In the genomic region with DNA sequence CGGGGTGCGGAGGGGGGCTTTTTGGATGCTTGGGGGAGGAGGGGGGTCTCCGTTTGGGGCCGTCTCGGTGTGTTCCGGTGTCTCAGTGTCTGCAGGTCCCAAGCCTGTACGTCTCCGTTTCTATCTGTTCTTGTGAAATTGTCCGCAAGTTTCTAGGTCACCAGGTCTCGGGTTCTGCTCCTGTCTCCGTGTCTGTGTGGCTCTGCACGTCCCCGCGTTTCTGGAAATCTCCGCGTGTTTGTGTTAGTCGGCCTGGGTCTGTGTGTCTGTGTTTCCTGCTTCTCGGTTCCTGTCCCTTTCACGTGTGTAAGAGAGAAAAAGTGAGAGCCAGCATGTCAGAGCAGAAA, we compare ENCODE assay signal across 8 cellular contexts. TPM values are rescaled to one million over a fixed set of nuclear protein-coding genes. Genes with fewer than 3 reads are reported as not detected.
A peak's percentile ranks its signal among the peaks of the same experiment; 100 is the strongest.
DNase-seq lines count a peak whose midpoint lies in the region; TF ChIP-seq lines count a peak whose summit lies in the region.

No MANE protein-coding gene starts in this region.

- peak; percentile 69 for DNase-seq in activated CD8-positive, alpha-beta memory T cell treated with anti-CD3 and anti-CD28 coated beads for 24 hours
- no peak for DNase-seq in activated CD8-positive, alpha-beta memory T cell treated with anti-CD3 and anti-CD28 coated beads, Interleukin-2, amount 50 U/mL, for 4 hours
- DNase-seq in adrenal gland (peak; percentile 48 to 70 (median 63)), iris pigment epithelial cell (ENCODE audit: low read depth) (peak; percentile 54), NCI-H2227 (lab: John Stamatoyannopoulos, UW; ENCODE audit: unreplicated experiment) (no peak), NCI-H1694 (lab: John Stamatoyannopoulos, UW) (no peak)
- peak; percentile 26 for DNase-seq in stimulated activated CD4-positive, alpha-beta T cell treated with anti-CD3 and anti-CD28 coated beads, Interleukin-4, amount 100 ng/mL, for 1 hour
- no peak for DNase-seq in activated CD4-positive, CD25-positive, alpha-beta regulatory T cell treated with anti-CD3 and anti-CD28 coated beads, Interleukin-2, amount 50 U/mL, for 72 hours

- H3K9me3 ChIP-seq in adrenal gland (replicated peaks in 1 of 3): no peaks in the 10 kb centered on the region

- no peaks in the 10 kb centered on the region for H3K36me3 ChIP-seq in adrenal gland (replicated peaks in 1 of 2)

- no peak for TF ChIP-seq CTCF in adrenal gland (IDR thresholded peaks at IDR 0.05)

- TF ChIP-seq POLR2A in adrenal gland (IDR thresholded peaks at IDR 0.05): no peak

- H3K27me3 ChIP-seq in adrenal gland: peaks cover 15% of the 10 kb centered on the region

- peak overlapping the region in 2 of 4 donors; percentile 51 to 80 for H3K4me3 ChIP-seq in adrenal gland

- H3K4me1 ChIP-seq in adrenal gland (replicated peaks in 1 of 2): peaks cover 15 to 18% of the 10 kb centered on the region in 2 donors

- intact Hi-C loops in adrenal gland (cut with DNase I): loop anchor here in 1 of 2 donors (5.0 kb wide), 1 partner anchor 131 kb away; no protein-coding TSS in a partner anchor

- peak overlapping the region in 3 of 5 donors; percentile 26 to 77 (median 68) for H3K27ac ChIP-seq in adrenal gland

- 1 to 2% (median 1%) methylated on average over 12 to 19 of the region's 19 CpGs; no CpG with 5 or more reads in 1 of the 4 donors for WGBS in adrenal gland, 4 donors

RNA-seq across cellular contexts. Expression of a gene that starts 0.9 kb away (rescaled TPM):
- total RNA-seq in adrenal gland: 10 to 100 TPM in 5 of 8 donors, 1 to 10 TPM in 3; 3.0 to 28.2 (median 11.9) TPM
- 10 to 100 TPM in 2 of 3 donors, 1 to 10 TPM in 1; 3.1 to 99.8 (median 15.9) TPM for polyA plus RNA-seq in adrenal gland

RNA-seq across cellular contexts. Expression of a gene that starts 57.2 kb away (rescaled TPM):
- total RNA-seq in adrenal gland: under 1 TPM in 3 of 8 donors, not detected in 5; 0.18 to 0.50 (median 0.41) TPM
- polyA plus RNA-seq in adrenal gland: under 1 TPM in 2 of 3 donors, not detected in 1; 0.10 to 0.56 TPM

Comparison
In these comparisons a context has a peak if more than half of its experiments do, and no peak if none do; other contexts are left out.
1. DNase-seq: peak in activated CD8-positive, alpha-beta memory T cell treated with anti-CD3 and anti-CD28 coated beads for 24 hours (single experiment), adrenal gland (7 of 7), iris pigment epithelial cell (single experiment) and stimulated activated CD4-positive, alpha-beta T cell treated with anti-CD3 and anti-CD28 coated beads, Interleukin-4, amount 100 ng/mL, for 1 hour (single experiment); none in activated CD8-positive, alpha-beta memory T cell treated with anti-CD3 and anti-CD28 coated beads, Interleukin-2, amount 50 U/mL, for 4 hours (single experiment), NCI-H2227 (single experiment), activated CD4-positive, CD25-positive, alpha-beta regulatory T cell treated with anti-CD3 and anti-CD28 coated beads, Interleukin-2, amount 50 U/mL, for 72 hours (single experiment) and NCI-H1694 (single experiment).